24 cellular contexts compared by ENCODE assay signal in the genomic region with DNA sequence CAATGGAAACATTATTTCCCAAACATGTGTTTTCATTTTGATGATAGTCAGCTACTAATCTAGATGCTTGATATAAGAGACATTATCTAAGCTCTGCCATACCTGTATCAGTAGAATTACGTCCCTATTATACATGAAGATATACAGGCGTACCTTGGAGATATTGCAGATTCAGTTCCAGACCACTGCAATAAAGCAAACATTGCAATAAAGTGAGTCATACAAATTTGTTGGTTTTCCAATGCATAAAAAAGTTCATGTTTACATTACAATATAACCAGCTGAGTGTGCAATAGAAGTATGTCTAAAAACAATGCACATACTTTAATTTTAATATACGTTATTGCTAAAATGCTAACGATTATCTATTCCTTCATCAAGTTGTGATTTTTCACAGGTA.
"Had no signal": no experiment of that assay in that cellular context is flagged by ENCODE, and none has a peak within 500 bp of the region (broad histone marks: within the 10 kb centered on the region; RNA-seq: fewer than 3 reads in every experiment).

No MANE protein-coding gene starts in this region.

- ATAC-seq: activated CD4-positive, alpha-beta T cell treated with anti-CD3 and anti-CD28 coated beads for 36 hours; gastrocnemius medialis; right cardiac atrium; stimulated activated naive B cell treated with anti-CD40 and anti-IgM and Interleukin-4, amounts not matched to agents 10 μg/mL and 1 μg/mL and 100 μg/mL, for 72 hours; upper lobe of right lung had no signal

- H3K36me3 ChIP-seq: gastrocnemius medialis, left ventricle myocardium inferior, stomach, thyroid gland, upper lobe of right lung had no signal

- H3K27me3 ChIP-seq: gastrocnemius medialis, stomach, thyroid gland, upper lobe of right lung had no signal

- DNase-seq: activated CD4-positive, alpha-beta T cell treated with anti-CD3 and anti-CD28 coated beads for 36 hours; activated CD4-positive, alpha-beta T cell treated with anti-CD3 and anti-CD28 coated beads, Interleukin-2, amount 50 U/mL, for 4 hours; activated CD4-positive, CD25-positive, alpha-beta regulatory T cell; activated effector memory CD4-positive, alpha-beta T cell treated with Interleukin-2 at 50 U/mL for 16 hours; activated naive CD4-positive, alpha-beta T cell treated with Interleukin-2 at 50 U/mL for 16 hours; activated naive CD8-positive, alpha-beta T cell treated with anti-CD3 and anti-CD28 coated beads for 36 hours; central memory CD4-positive, alpha-beta T cell; effector CD8-positive, alpha-beta T cell; erythroblast; gastrocnemius medialis; glutamatergic neuron; islet precursor cell; left ventricle myocardium inferior; posterior cingulate gyrus; right cardiac atrium; stimulated activated CD4-positive, alpha-beta T cell treated with anti-CD3 and anti-CD28 coated beads, Interleukin-15, amount 100 ng/mL, for 24 hours; stimulated activated CD4-positive, alpha-beta T cell treated with anti-CD3 and anti-CD28 coated beads, Interleukin-2, amount 100 ng/mL, for 24 hours; stimulated activated naive B cell treated with anti-CD40 and anti-IgM and Interleukin-4, amounts not matched to agents 10 μg/mL and 1 μg/mL and 100 μg/mL, for 72 hours; stomach; thyroid gland; upper lobe of right lung had no signal

- FAIRE-seq: astrocyte, colon had no signal

- H3K4me3 ChIP-seq: gastrocnemius medialis, left ventricle myocardium inferior, lung, stomach, thyroid gland, upper lobe of right lung had no signal
